ENCODE assay signal across 8 cellular contexts in genomic region chr7:78510580-78511188, GRCh38.
A peak's percentile ranks its signal among the peaks of the same experiment; 100 is the strongest.
DNase-seq lines count a peak whose midpoint lies in the region; ATAC-seq and TF ChIP-seq lines count a peak whose summit lies in the region.

No MANE protein-coding gene starts in this region.

- H3K36me3 Mint-ChIP-seq in naive thymus-derived CD8-positive, alpha-beta T cell, result no peaks in the 10 kb centered on the region

- H3K9me3 ChIP-seq in SJCRH30 (replicated peaks) (no peaks in the 10 kb centered on the region), gastrocnemius medialis (no peaks in the 10 kb centered on the region)

- no peak overlapping the region for H3K27ac Mint-ChIP-seq in naive thymus-derived CD8-positive, alpha-beta T cell

- peaks cover 0 to 6% (median 0%) of the 10 kb centered on the region in 9 donors for H3K9me3 Mint-ChIP-seq in naive thymus-derived CD8-positive, alpha-beta T cell

- H3K27me3 Mint-ChIP-seq in naive thymus-derived CD8-positive, alpha-beta T cell, result peaks cover 0 to 7% (median 0%) of the 10 kb centered on the region in 5 donors

- TF ChIP-seq CTCF in gastrocnemius medialis (IDR thresholded peaks at IDR 0.05 in 4 of 5, conservative IDR thresholded peaks at IDR 0.05 in 1 of 5), result peak in 4 of 5 experiments; percentile 38 to 54 (median 48)

- in situ Hi-C loops in KBM-7 (cut with MboI; ENCODE audit: low pct_unique_long_range_greater_than_20kb, low sequenced_read_pairs), result no loop called here
- in situ Hi-C loops in gastrocnemius medialis (cut with MboI; ENCODE audit: low sequenced_read_pairs in 4 of 4), result no loop called here

- H3K36me3 ChIP-seq in SJCRH30 (no peaks in the 10 kb centered on the region), gastrocnemius medialis (no peaks in the 10 kb centered on the region)

- POLR2A ChIA-PET in naive thymus-derived CD8-positive, alpha-beta T cell (lab: Charles Lee), result no interaction called here

- H3K27me3 ChIP-seq in SJCRH30 (no peaks in the 10 kb centered on the region), gastrocnemius medialis (no peaks in the 10 kb centered on the region)

- peak; percentile 31 for DNase-seq in COLO668 (lab: John Stamatoyannopoulos, UW; ENCODE audit: unreplicated experiment)
- peak; percentile 11 for DNase-seq in KBM-7
- peak; percentile 58 to 74 for DNase-seq in SJCRH30
- DNase-seq in glomerular visceral epithelial cell (ENCODE audit: extremely low spot score), result peak; percentile 57
- DNase-seq in gastrocnemius medialis, result no peak
- DNase-seq in activated CD4-positive, CD25-positive, alpha-beta regulatory T cell (lab: John Stamatoyannopoulos, UW), result no peak
- no peak for DNase-seq in naive thymus-derived CD8-positive, alpha-beta T cell

- H3K27ac ChIP-seq in SJCRH30 (no peak overlapping the region), gastrocnemius medialis (no peak overlapping the region)

- no peak overlapping the region for H3K4me3 Mint-ChIP-seq in naive thymus-derived CD8-positive, alpha-beta T cell

- H3K4me1 ChIP-seq in SJCRH30, result no peaks in the 10 kb centered on the region
- H3K4me1 ChIP-seq in gastrocnemius medialis, result no peaks in the 10 kb centered on the region

- no peak for TF ChIP-seq POLR2A in gastrocnemius medialis (IDR thresholded peaks at IDR 0.05)

- ATAC-seq in GM18907 (IDR thresholded peaks at IDR 0.05; ENCODE audit: unreplicated experiment) (peak; percentile 73), gastrocnemius medialis (no peak)
- no peak for ATAC-seq in naive thymus-derived CD8-positive, alpha-beta T cell

- H3K4me3 ChIP-seq in SJCRH30 (no peak overlapping the region), gastrocnemius medialis (no peak overlapping the region)

- intact Hi-C loops in gastrocnemius medialis (cut with DNase I; ENCODE audit: low total_unique reads), result loop anchor here (2.0 to 10.0 kb wide), 2 partner anchors 268 to 404 kb away; no protein-coding TSS in a partner anchor

- no peaks in the 10 kb centered on the region for H3K4me1 Mint-ChIP-seq in naive thymus-derived CD8-positive, alpha-beta T cell

Comparison
In these comparisons a context has a peak if more than half of its experiments do, and no peak if none do; other contexts are left out.
1. DNase-seq: peak in COLO668 (single experiment), KBM-7 (single experiment), SJCRH30 (2 of 2) and glomerular visceral epithelial cell (single experiment); none in gastrocnemius medialis (0 of 2), activated CD4-positive, CD25-positive, alpha-beta regulatory T cell (0 of 4) and naive thymus-derived CD8-positive, alpha-beta T cell (0 of 10).